ENCODE assay signal across 1 cellular context in the genomic region with DNA sequence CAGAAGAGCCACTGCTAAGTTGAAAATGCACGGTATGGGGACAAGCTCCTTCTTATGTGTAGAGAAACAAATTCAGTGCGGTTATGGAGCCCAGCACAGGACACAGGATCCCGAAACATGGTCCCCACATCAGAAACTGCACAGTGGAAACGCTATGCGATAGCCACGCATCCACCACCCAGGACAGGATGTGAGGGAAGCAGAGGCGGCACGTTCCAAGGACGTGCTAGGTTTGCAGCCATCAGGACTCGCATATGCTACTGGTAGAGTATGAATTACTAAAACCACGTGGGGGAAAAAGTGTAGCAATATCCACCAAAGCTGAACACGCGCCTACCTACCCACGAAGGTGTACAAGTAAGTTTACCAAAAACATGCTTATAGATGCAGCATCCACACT.
TF ChIP-seq lines count a peak whose summit lies in the region.

No MANE protein-coding gene starts in this region.

TF ChIP-seq in H1, 55 proteins besides CTCF, POLR2A, EP300 and RAD21:
- TF ChIP-seq, protein P1, sequence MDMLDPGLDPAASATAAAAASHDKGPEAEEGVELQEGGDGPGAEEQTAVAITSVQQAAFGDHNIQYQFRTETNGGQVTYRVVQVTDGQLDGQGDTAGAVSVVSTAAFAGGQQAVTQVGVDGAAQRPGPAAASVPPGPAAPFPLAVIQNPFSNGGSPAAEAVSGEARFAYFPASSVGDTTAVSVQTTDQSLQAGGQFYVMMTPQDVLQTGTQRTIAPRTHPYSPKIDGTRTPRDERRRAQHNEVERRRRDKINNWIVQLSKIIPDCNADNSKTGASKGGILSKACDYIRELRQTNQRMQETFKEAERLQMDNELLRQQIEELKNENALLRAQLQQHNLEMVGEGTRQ (IDR thresholded peaks at IDR 0.05; ENCODE audit: low read length), result no peak
- no peak for TF ChIP-seq GTF2F1 (IDR thresholded peaks at IDR 0.05; ENCODE audit: borderline replicate concordance, low read depth, low read length)
- no peak for TF ChIP-seq HDAC6 (IDR thresholded peaks at IDR 0.05; ENCODE audit: low read depth, low read length)
- no peak for TF ChIP-seq MAX (IDR thresholded peaks at IDR 0.05)
- no peak for TF ChIP-seq FOSL1 (IDR thresholded peaks at IDR 0.05; ENCODE audit: insufficient read depth, low read depth, low read length)
- TF ChIP-seq SRF (IDR thresholded peaks at IDR 0.05; ENCODE audit: low read depth, low read length), result no peak
- no peak for TF ChIP-seq E2F6 (IDR thresholded peaks at IDR 0.05)
- TF ChIP-seq SP1 (IDR thresholded peaks at IDR 0.05; ENCODE audit: low read depth, low read length), result no peak
- no peak for TF ChIP-seq RNF2 (IDR thresholded peaks at IDR 0.05; ENCODE audit: borderline replicate concordance, low read depth, low read length, missing control alignments, poor library complexity, severe bottlenecking)
- TF ChIP-seq SUZ12 (IDR thresholded peaks at IDR 0.05; ENCODE audit: low read length), result no peak
- no peak for TF ChIP-seq SAP30 (IDR thresholded peaks at IDR 0.05; ENCODE audit: insufficient read depth, insufficient replicate concordance, low read length)
- no peak for TF ChIP-seq KDM5A (IDR thresholded peaks at IDR 0.05; ENCODE audit: low read length)
- TF ChIP-seq KDM1A (IDR thresholded peaks at IDR 0.05; ENCODE audit: borderline replicate concordance, low read length), result no peak
- no peak for TF ChIP-seq SP4 (IDR thresholded peaks at IDR 0.05; ENCODE audit: low read length)
- no peak for TF ChIP-seq EGR1 (IDR thresholded peaks at IDR 0.05; ENCODE audit: borderline replicate concordance, low read depth, low read length)
- TF ChIP-seq SIN3A (conservative IDR thresholded peaks at IDR 0.05 in 1 of 2, IDR thresholded peaks at IDR 0.05 in 1 of 2; ENCODE audit: low read depth in 1 of 2, low read length in 2 of 2), result no peak
- no peak for TF ChIP-seq SIX5 (IDR thresholded peaks at IDR 0.05; ENCODE audit: low read depth, low read length)
- no peak for TF ChIP-seq JUND (IDR thresholded peaks at IDR 0.05; ENCODE audit: low read length)
- TF ChIP-seq CHD2 (IDR thresholded peaks at IDR 0.05; ENCODE audit: low read length), result no peak
